Comparison of ENCODE assay signal across 8 cellular contexts in genomic region chr14:96039633-96040311, GRCh38. TPM values are rescaled to one million over a fixed set of nuclear protein-coding genes. Genes with fewer than 3 reads are reported as not detected.
DNase-seq lines count a peak whose midpoint lies in the region; ATAC-seq and TF ChIP-seq lines count a peak whose summit lies in the region.

No MANE protein-coding gene starts in this region.

- H3K9me3 ChIP-seq in adipocyte (ENCODE audit: control insufficient read depth, low read length), result no peaks in the 10 kb centered on the region
- no peaks in the 10 kb centered on the region for H3K9me3 ChIP-seq in hepatocyte (ENCODE audit: low read depth)

- no peaks in the 10 kb centered on the region for H3K27me3 ChIP-seq in adipocyte (replicated peaks; ENCODE audit: control insufficient read depth, insufficient read depth, low read length)
- peaks cover 31% of the 10 kb centered on the region for H3K27me3 ChIP-seq in hepatocyte
- no peaks in the 10 kb centered on the region for H3K27me3 ChIP-seq in rectal smooth muscle tissue (ENCODE audit: control insufficient read depth, insufficient read depth, low read length)

- H3K4me2 ChIP-seq in hepatocyte, result peak overlapping the region; percentile 100

- H3K36me3 ChIP-seq in adipocyte (ENCODE audit: control insufficient read depth, insufficient read depth, low read length, severe bottlenecking), result no peaks in the 10 kb centered on the region
- no peaks in the 10 kb centered on the region for H3K36me3 ChIP-seq in hepatocyte (replicated peaks; ENCODE audit: insufficient read depth, low read depth)
- no peaks in the 10 kb centered on the region for H3K36me3 ChIP-seq in rectal smooth muscle tissue (ENCODE audit: control insufficient read depth, insufficient read depth, low read length)

- H3K4me3 ChIP-seq in adipocyte (ENCODE audit: low read length), result peak overlapping the region; percentile 89
- H3K4me3 ChIP-seq in hepatocyte, result peak overlapping the region; percentile 96
- peak overlapping the region; percentile 81 for H3K4me3 ChIP-seq in rectal smooth muscle tissue (ENCODE audit: low read length)

- TF ChIP-seq CTCF in hepatocyte (IDR thresholded peaks at IDR 0.05; ENCODE audit: poor library complexity), result peak; percentile 21

- DNase-seq in GM03348 (ENCODE audit: low spot score) (peak; percentile 56), NCI-H146 (lab: John Stamatoyannopoulos, UW) (peak; percentile 57), adipocyte (ENCODE audit: low read depth) (peak; percentile 59), hepatocyte (ENCODE audit: low spot score) (peak; percentile 38), NCI-H128 (lab: John Stamatoyannopoulos, UW; ENCODE audit: unreplicated experiment) (no peak), CD1c-positive myeloid dendritic cell (ENCODE audit: extremely low spot score) (no peak)

- peak overlapping the region; percentile 87 for H3K9ac ChIP-seq in adipocyte (ENCODE audit: low read length)
- peak overlapping the region; percentile 21 for H3K9ac ChIP-seq in rectal smooth muscle tissue (ENCODE audit: low read length)

- no peaks in the 10 kb centered on the region for H3K9me2 ChIP-seq in hepatocyte (replicated peaks; ENCODE audit: insufficient read depth)

- H2AFZ ChIP-seq in hepatocyte, result peak overlapping the region; percentile 86

- peak overlapping the region; percentile 57 for H3K27ac ChIP-seq in hepatocyte
- peak overlapping the region; percentile 84 for H3K27ac ChIP-seq in rectal smooth muscle tissue (ENCODE audit: low read depth, low read length)

- 1% methylated on average over 28 of the region's 56 CpGs for WGBS in hepatocyte (ENCODE audit: low lambda C conversion rate, missing lambda C conversion rate)

- H3K4me1 ChIP-seq in adipocyte (ENCODE audit: control insufficient read depth, insufficient read depth, low read length) (peaks cover 17% of the 10 kb centered on the region), hepatocyte (ENCODE audit: insufficient read depth) (peaks cover 18% of the 10 kb centered on the region), rectal smooth muscle tissue (ENCODE audit: control insufficient read depth, insufficient read depth, low read length) (peaks cover 12% of the 10 kb centered on the region)

- ATAC-seq in GM18861 (IDR thresholded peaks at IDR 0.05; ENCODE audit: unreplicated experiment), result no peak

- peaks cover 32% of the 10 kb centered on the region for H3K79me2 ChIP-seq in hepatocyte

- H4K20me1 ChIP-seq in hepatocyte (ENCODE audit: insufficient read depth, poor library complexity, severe bottlenecking), result peaks cover 3% of the 10 kb centered on the region

RNA-seq across cellular contexts. Expression of gene C14orf132, which starts 0.6 kb away (rescaled TPM):
- 16.3 and 17.0 TPM in 2 replicates for total RNA-seq in hepatocyte
- polyA plus RNA-seq in hepatocyte, result 19.3 and 26.5 TPM in 2 replicates

Comparison
In these comparisons a context has a peak if more than half of its experiments do, and no peak if none do; other contexts are left out.
1. DNase-seq: peak in GM03348 (single experiment), NCI-H146 (single experiment), adipocyte (single experiment) and hepatocyte (single experiment); none in NCI-H128 (single experiment) and CD1c-positive myeloid dendritic cell (single experiment).
2. Peak in every context shown above with its lines, with median percentiles within 50 percentile points of each other: H3K4me3 ChIP-seq.